12 cellular contexts compared by ENCODE assay signal in genomic region chr7:47621985-47622561, GRCh38. TPM values are rescaled to one million over a fixed set of nuclear protein-coding genes. Genes with fewer than 3 reads are reported as not detected.
DNase-seq lines count a peak whose midpoint lies in the region; ATAC-seq, FAIRE-seq and TF ChIP-seq lines count a peak whose summit lies in the region.
"Had no signal": no experiment of that assay in that cellular context is flagged by ENCODE, and none has a peak within 500 bp of the region (broad histone marks: within the 10 kb centered on the region; RNA-seq: fewer than 3 reads in every experiment).

No MANE protein-coding gene starts in this region.

- H3K36me3 ChIP-seq in gastroesophageal sphincter (no peaks in the 10 kb centered on the region), neuronal stem cell (replicated peaks in 1 of 2; ENCODE audit: control insufficient read depth in 2 of 2, insufficient read depth in 2 of 2, low read length in 2 of 2) (no peaks in the 10 kb centered on the region), upper lobe of right lung (no peaks in the 10 kb centered on the region)

- H2BK5ac ChIP-seq in neuronal stem cell (ENCODE audit: low read length): no peak overlapping the region

- H2AK5ac ChIP-seq in neuronal stem cell (ENCODE audit: low read depth, low read length): no peak overlapping the region

- no peaks in the 10 kb centered on the region for H3K9me3 ChIP-seq in gastroesophageal sphincter
- no peaks in the 10 kb centered on the region for H3K9me3 ChIP-seq in neuronal stem cell (replicated peaks in 1 of 2; ENCODE audit: control insufficient read depth in 2 of 2, insufficient read depth in 1 of 2, low read depth in 1 of 2, low read length in 2 of 2)
- H3K9me3 ChIP-seq in upper lobe of right lung: no peaks in the 10 kb centered on the region

- H3K4me1 ChIP-seq in gastroesophageal sphincter (peaks cover 14 to 43% (median 21%) of the 10 kb centered on the region in 3 donors), neuronal stem cell (ENCODE audit: control insufficient read depth in 2 of 2, insufficient read depth in 1 of 2, low read depth in 1 of 2, low read length in 2 of 2) (peaks cover 11 to 21% of the 10 kb centered on the region in 2 donors), upper lobe of right lung (peaks cover 11% of the 10 kb centered on the region)

- H3K4me3 ChIP-seq in gastroesophageal sphincter (no peak overlapping the region), neuronal stem cell (ENCODE audit: low read length in 2 of 2) (no peak overlapping the region), upper lobe of right lung (no peak overlapping the region)

- H3K18ac ChIP-seq in neuronal stem cell (ENCODE audit: low read length): peak overlapping the region; percentile 33

- no peak for TF ChIP-seq EP300 in gastroesophageal sphincter (IDR thresholded peaks at IDR 0.05)

- no peak overlapping the region for H2BK15ac ChIP-seq in neuronal stem cell (ENCODE audit: low read length)

- TF ChIP-seq CTCF in gastroesophageal sphincter (IDR thresholded peaks at IDR 0.05) (no peak), upper lobe of right lung (IDR thresholded peaks at IDR 0.05) (no peak)

- no peak overlapping the region for H3K9ac ChIP-seq in neuronal stem cell (ENCODE audit: low read depth, low read length, poor library complexity)

- no peaks in the 10 kb centered on the region for H3K79me1 ChIP-seq in neuronal stem cell (ENCODE audit: low read depth, low read length)

- DNase-seq in neuronal stem cell (ENCODE audit: low spot score): no peak
- no peak for DNase-seq in upper lobe of right lung
- DNase-seq in NCI-H146 treated with DMSO at 0.1 percent for 48 hours (lab: John Stamatoyannopoulos, UW; ENCODE audit: unreplicated experiment): no peak
- DNase-seq in frontal cortex (ENCODE audit: low spot score in 2 of 2): no peak
- DNase-seq in KBM-7: no peak
- DNase-seq: Calu3; NCI-H1105; NCI-H524; stimulated activated CD4-positive, alpha-beta T cell treated with anti-CD3 and anti-CD28 coated beads, Interleukin-4, amount 100 ng/mL, for 4 hours had no signal

- no peak overlapping the region for H2BK12ac ChIP-seq in neuronal stem cell (ENCODE audit: low read length)

- peak overlapping the region; percentile 40 for H2BK120ac ChIP-seq in neuronal stem cell (ENCODE audit: low read depth, low read length)

- no peak overlapping the region for H4K8ac ChIP-seq in neuronal stem cell (ENCODE audit: low read depth, low read length)

- no peak for FAIRE-seq in frontal cortex (lab: Jason Lieb, UNC)
- FAIRE-seq: keratinocyte had no signal

- H3K4me2 ChIP-seq in neuronal stem cell (ENCODE audit: insufficient read depth, low read length, poor library complexity, severe bottlenecking): no peak overlapping the region

- H3K14ac ChIP-seq in neuronal stem cell (ENCODE audit: low read length): no peak overlapping the region

- WGBS in gastroesophageal sphincter (ENCODE audit: low coverage in 1 of 2), 2 donors: 77% methylated on average over 11 of the region's 14 CpGs; no CpG with 5 or more reads in 1 of the 2 donors
- no CpG with 5 or more reads among the region's 14 CpGs for WGBS in neuronal stem cell (ENCODE audit: extremely low coverage in 2 of 2, insufficient read length in 2 of 2, insufficient replicate concordance in 1 of 2), 2 donors

- intact Hi-C loops in upper lobe of right lung (cut with DNase I): no loop called here

- no peak overlapping the region for H2AFZ ChIP-seq in neuronal stem cell (ENCODE audit: low read length)

- H3K27ac ChIP-seq in gastroesophageal sphincter (peak overlapping the region; percentile 53 to 81 (median 74)), neuronal stem cell (replicated peaks; ENCODE audit: low read length) (no peak overlapping the region), upper lobe of right lung (peak overlapping the region; percentile 66)

- TF ChIP-seq POLR2A in Raji (IDR thresholded peaks at IDR 0.05; ENCODE audit: insufficient read depth, low read depth, low read length) (0 out of 2 replicates have a peak, but pooled peaks have one; percentile 17), gastroesophageal sphincter (IDR thresholded peaks at IDR 0.05) (no peak)

- no peak overlapping the region for H3K23ac ChIP-seq in neuronal stem cell (ENCODE audit: low read depth, low read length, poor library complexity)

- no peak overlapping the region for H4K91ac ChIP-seq in neuronal stem cell (ENCODE audit: low read depth, low read length, poor library complexity)

- no peak overlapping the region for H3K4ac ChIP-seq in neuronal stem cell (ENCODE audit: low read length)

- in situ Hi-C loops in KBM-7 (cut with MboI; ENCODE audit: low pct_unique_long_range_greater_than_20kb, low sequenced_read_pairs): no loop called here

- no peaks in the 10 kb centered on the region for H3K27me3 ChIP-seq in gastroesophageal sphincter
- peaks cover 0 to 3% (median 0%) of the 10 kb centered on the region in 3 experiments for H3K27me3 ChIP-seq in neuronal stem cell (ENCODE audit: control insufficient read depth in 3 of 3, insufficient read depth in 3 of 3, low read depth in 1 of 3, low read length in 3 of 3)
- H3K27me3 ChIP-seq in upper lobe of right lung: no peaks in the 10 kb centered on the region

- ATAC-seq in gastroesophageal sphincter (no peak), upper lobe of right lung (peak; percentile 10)

RNA-seq across cellular contexts. Expression of gene TNS3, which starts 40.2 kb away (rescaled TPM):
- total RNA-seq in gastroesophageal sphincter (10 to 100 TPM; 35.0 to 61.3 (median 45.1) TPM), upper lobe of right lung (168 TPM), frontal cortex (6.1 TPM)
- polyA plus RNA-seq in neuronal stem cell (2013, experiment 1 of 2): 19.8 TPM
- polyA plus RNA-seq in neuronal stem cell (2013, experiment 2 of 2): 19.8 TPM
